ENCODE assay signal across 16 cellular contexts in the genomic region with DNA sequence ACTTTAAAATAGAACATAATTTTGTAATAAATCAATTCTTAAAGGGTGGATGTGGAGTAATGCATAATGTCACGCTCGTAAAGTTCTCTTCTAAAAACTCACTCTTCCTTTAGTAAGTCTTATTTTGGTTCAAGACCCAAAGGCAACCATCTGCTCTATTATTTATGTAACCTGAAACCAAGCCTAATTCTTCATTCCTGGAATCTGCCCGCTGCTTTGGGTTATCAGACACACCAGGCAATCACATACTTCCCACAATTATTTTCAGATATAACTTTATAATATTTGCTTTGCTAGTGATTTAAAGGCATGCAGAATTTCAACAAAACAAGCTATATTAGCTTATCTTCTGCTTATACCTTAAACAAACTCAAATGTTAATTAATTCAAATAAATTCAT.
"Had no signal": no experiment of that assay in that cellular context is flagged by ENCODE, and none has a peak within 500 bp of the region (broad histone marks: within the 10 kb centered on the region; RNA-seq: fewer than 3 reads in every experiment).

No MANE protein-coding gene starts in this region.

- ATAC-seq: activated CD8-positive, alpha-beta memory T cell treated with anti-CD3 and anti-CD28 coated beads, Interleukin-2, amount 10 ng/mL, durations not matched to agents 7 days and 5 days; natural killer cell treated with Interleukin-12 subunit alpha and Interleukin-12 subunit beta and Interleukin-15 and Interleukin-18, amount 100 ng/mL, for 72 hours had no signal

- DNase-seq: activated CD4-positive, alpha-beta memory T cell treated with anti-CD3 and anti-CD28 coated beads for 36 hours; activated CD8-positive, alpha-beta memory T cell treated with anti-CD3 and anti-CD28 coated beads, Interleukin-2, amount 10 ng/mL, durations not matched to agents 7 days and 5 days; activated effector memory CD4-positive, alpha-beta T cell treated with Interleukin-2 at 50 U/mL for 16 hours; activated naive CD4-positive, alpha-beta T cell treated with anti-CD3 and anti-CD28 coated beads, Interleukin-2, amount 50 U/mL, for 16 hours; activated T-cell treated with anti-CD3 and anti-CD28 coated beads, Interleukin-2, amount 50 U/mL, for 1 hour; left ventricle myocardium inferior; occipital lobe; stimulated activated CD4-positive, alpha-beta T cell treated with anti-CD3 and anti-CD28 coated beads, Interleukin-4, amount 100 ng/mL, for 24 hours; stimulated activated CD8-positive, alpha-beta memory T cell treated with anti-CD3 and anti-CD28 coated beads, Interleukin-4, amount 100 ng/mL, for 48 hours; stimulated activated naive CD4-positive, alpha-beta T cell treated with Interleukin-2 at 50 U/mL for 16 hours; substantia nigra; WERI-Rb-1 had no signal

- H3K9me3 ChIP-seq: left ventricle myocardium inferior, tibial nerve had no signal

- H3K27me3 ChIP-seq: hepatocyte, tibial nerve had no signal

- H3K4me1 ChIP-seq: left ventricle myocardium inferior, tibial nerve had no signal

- H3K27ac ChIP-seq: hepatocyte, left ventricle myocardium inferior, skin epidermis, tibial nerve, WERI-Rb-1 had no signal

- H3K4me3 ChIP-seq: hepatocyte, left ventricle myocardium inferior, skin epidermis, tibial nerve had no signal
